ENCODE assay signal across 31 cellular contexts in genomic region chr4:3431446-3431993, GRCh38. TPM values are rescaled to one million over a fixed set of nuclear protein-coding genes. Genes with fewer than 3 reads are reported as not detected.
"Had no signal": no experiment of that assay in that cellular context is flagged by ENCODE, and none has a peak within 500 bp of the region (broad histone marks: within the 10 kb centered on the region; RNA-seq: fewer than 3 reads in every experiment).

No MANE protein-coding gene starts in this region.

- H3K27me3 Mint-ChIP-seq: memory B cell, type B pancreatic cell had no signal

- H3K9me3 Mint-ChIP-seq: endodermal cell; memory B cell; natural killer cell; neural progenitor cell; stimulated activated memory B cell treated with anti-CD40 and anti-IgM and Interleukin-4, amounts not matched to agents 10 μg/mL and 1 μg/mL and 100 μg/mL, for 72 hours; type B pancreatic cell had no signal

- H3K9me3 ChIP-seq: esophagus muscularis mucosa, gastroesophageal sphincter, heart left ventricle, left ventricle myocardium inferior, lower lobe of right lung, prostate gland, right atrium auricular region, spleen, testis, tibial artery had no signal

- H3K4me3 ChIP-seq: dorsolateral prefrontal cortex, esophagus muscularis mucosa, gastroesophageal sphincter, heart left ventricle, hepatocyte, left ventricle myocardium inferior, lower lobe of right lung, neural progenitor cell, prostate gland, right atrium auricular region, skin epidermis, spleen, testis, tibial artery had no signal

- H3K27ac Mint-ChIP-seq: endodermal cell; memory B cell; natural killer cell; neural progenitor cell; stimulated activated memory B cell treated with anti-CD40 and anti-IgM and Interleukin-4, amounts not matched to agents 10 μg/mL and 1 μg/mL and 100 μg/mL, for 72 hours; type B pancreatic cell had no signal

- H3K4me1 Mint-ChIP-seq: natural killer cell had no signal

- H3K27ac ChIP-seq: dorsolateral prefrontal cortex, esophagus muscularis mucosa, foreskin keratinocyte, gastroesophageal sphincter, heart left ventricle, hepatocyte, left ventricle myocardium inferior, lower lobe of right lung, neural progenitor cell, prostate gland, right atrium auricular region, skin epidermis, spleen, testis, tibial artery had no signal

- H3K36me3 ChIP-seq: neural progenitor cell had no signal

- H3K4me1 ChIP-seq: foreskin keratinocyte, heart left ventricle, left ventricle myocardium inferior, prostate gland, right atrium auricular region, spleen, testis had no signal

- H3K9ac ChIP-seq: neural progenitor cell had no signal

- H3K4me3 Mint-ChIP-seq: endodermal cell; memory B cell; natural killer cell; neural progenitor cell; stimulated activated memory B cell treated with anti-CD40 and anti-IgM and Interleukin-4, amounts not matched to agents 10 μg/mL and 1 μg/mL and 100 μg/mL, for 72 hours; type B pancreatic cell had no signal

- H3K4me2 ChIP-seq: hepatocyte, neural progenitor cell had no signal

- H2AFZ ChIP-seq: hepatocyte, neural progenitor cell had no signal

- ATAC-seq: foreskin keratinocyte; gastroesophageal sphincter; heart left ventricle; left cardiac atrium; lower lobe of right lung; natural killer cell; stimulated activated memory B cell treated with anti-CD40 and anti-IgM and Interleukin-4, amounts not matched to agents 10 μg/mL and 1 μg/mL and 100 μg/mL, for 72 hours; stimulated activated naive CD8-positive, alpha-beta T cell treated with anti-CD3 and anti-CD28 coated beads, Interleukin-15, Interleukin-2, amounts not matched to agents 100 U/mL and 50 U/mL, for 24 hours had no signal

- H3K36me3 Mint-ChIP-seq: memory B cell; natural killer cell; stimulated activated memory B cell treated with anti-CD40 and anti-IgM and Interleukin-4, amounts not matched to agents 10 μg/mL and 1 μg/mL and 100 μg/mL, for 72 hours had no signal

- H3K79me2 ChIP-seq: hepatocyte had no signal

- H3K27me3 ChIP-seq: dorsolateral prefrontal cortex, esophagus muscularis mucosa, foreskin keratinocyte, gastroesophageal sphincter, heart left ventricle, hepatocyte, neural progenitor cell, right atrium auricular region, spleen, testis, tibial artery had no signal

- DNase-seq: dorsolateral prefrontal cortex; effector CD4-positive, alpha-beta T cell; endodermal cell; foreskin keratinocyte; heart left ventricle; left cardiac atrium; left ventricle myocardium inferior; lower lobe of right lung; natural killer cell; nucleus accumbens; spleen; stimulated activated CD4-positive, alpha-beta T cell treated with anti-CD3 and anti-CD28 coated beads, Interleukin-4, amount 100 ng/mL, for 4 hours; stimulated activated naive CD8-positive, alpha-beta T cell treated with anti-CD3 and anti-CD28 coated beads, Interleukin-15, Interleukin-2, amounts not matched to agents 100 U/mL and 50 U/mL, for 24 hours; substantia nigra; testis; tibial artery had no signal

RNA-seq across cellular contexts. Expression of gene HGFAC, which starts 10.2 kb away (rescaled TPM):
- total RNA-seq: epithelial cell of proximal tubule, foreskin keratinocyte, kidney epithelial cell, mononuclear cell, right atrium auricular region had no signal
- polyA plus RNA-seq: fibroblast of lung, foreskin keratinocyte had no signal

RNA-seq across cellular contexts. Expression of gene DOK7, which starts 31.6 kb away (rescaled TPM):
- total RNA-seq: osteocyte had no signal
- polyA plus RNA-seq: fibroblast of lung had no signal
